ENCODE assay signal across 1 cellular context in the genomic region with DNA sequence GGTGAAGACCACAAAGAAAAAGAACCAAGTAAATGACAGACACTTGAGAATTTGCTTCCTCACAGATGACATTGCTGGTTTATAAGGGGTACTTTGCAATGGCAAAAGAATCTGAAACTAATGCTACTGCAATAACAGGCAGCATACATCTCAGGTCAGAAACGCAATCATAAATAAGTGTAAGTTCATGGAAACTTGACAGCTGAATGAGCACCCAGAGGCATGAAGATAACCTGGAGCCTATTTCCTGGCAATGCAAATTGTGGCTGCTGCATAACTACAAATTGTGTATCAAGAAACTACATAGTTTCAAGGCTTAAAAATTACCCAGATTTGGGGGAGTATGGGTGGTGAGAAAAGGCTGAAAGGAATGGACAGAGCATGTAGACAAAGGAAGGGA.
TF ChIP-seq lines count a peak whose summit lies in the region.

No MANE protein-coding gene starts in this region.

TF ChIP-seq in endothelial cell of umbilical vein, 7 proteins besides CTCF, POLR2A, EP300 and RAD21 (continued from another document):
- TF ChIP-seq, protein P1, sequence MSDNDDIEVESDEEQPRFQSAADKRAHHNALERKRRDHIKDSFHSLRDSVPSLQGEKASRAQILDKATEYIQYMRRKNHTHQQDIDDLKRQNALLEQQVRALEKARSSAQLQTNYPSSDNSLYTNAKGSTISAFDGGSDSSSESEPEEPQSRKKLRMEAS (IDR thresholded peaks at IDR 0.05; ENCODE audit: insufficient read depth, insufficient read length): no peak
- no peak for TF ChIP-seq EZH2 (IDR thresholded peaks at IDR 0.05; ENCODE audit: borderline replicate concordance, low read depth, low read length, severe bottlenecking)
